In the genomic region with DNA sequence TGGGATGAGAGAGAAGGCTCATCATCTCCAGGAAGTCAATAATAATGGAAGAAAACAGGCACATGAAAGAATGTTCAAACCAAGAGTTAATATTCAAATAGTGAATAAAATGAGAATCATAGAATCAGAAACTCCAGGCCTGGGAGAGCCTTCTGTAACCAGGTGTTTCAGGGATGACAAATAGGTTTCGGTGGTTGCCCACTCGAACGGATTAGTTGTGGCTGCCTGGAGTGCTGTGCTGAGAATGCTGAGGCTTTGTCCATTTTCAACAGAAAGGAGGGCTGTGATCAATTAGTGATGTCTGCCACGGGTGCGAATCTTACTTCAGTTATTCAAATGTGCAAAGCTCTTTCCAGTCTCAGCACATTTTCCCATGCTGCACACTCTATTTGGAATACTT, we compare ENCODE assay signal across 24 cellular contexts.
A peak's percentile ranks its signal among the peaks of the same experiment; 100 is the strongest.
DNase-seq lines count a peak whose midpoint lies in the region; FAIRE-seq and TF ChIP-seq lines count a peak whose summit lies in the region.
"Had no signal": no experiment of that assay in that cellular context is flagged by ENCODE, and none has a peak within 500 bp of the region (broad histone marks: within the 10 kb centered on the region; RNA-seq: fewer than 3 reads in every experiment).

No MANE protein-coding gene starts in this region.

- 0 out of 2 replicates have a peak overlapping the region, but pooled peaks have one; percentile 20 for H2BK15ac ChIP-seq in H1 (ENCODE audit: low read length)

- H2AFZ ChIP-seq in H1 (ENCODE audit: low read length) = no peak overlapping the region

- no peak overlapping the region for H2BK20ac ChIP-seq in H1 (ENCODE audit: low read length)

- peak; percentile 6 for DNase-seq in stimulated activated CD4-positive, alpha-beta T cell treated with anti-CD3 and anti-CD28 coated beads, Interleukin-15, amount 100 ng/mL, for 24 hours
- no peak for DNase-seq in stimulated activated CD4-positive, alpha-beta T cell treated with anti-CD3 and anti-CD28 coated beads, Interleukin-2, amount 100 ng/mL, for 24 hours
- DNase-seq in H1 (ENCODE audit: low read depth in 1 of 2, low spot score in 2 of 2) (no peak), iPS-NIHi11 (ENCODE audit: low spot score) (no peak), ACHN (no peak)
- DNase-seq: BE2C; C1 segment of cervical spinal cord; CD4-positive, alpha-beta memory T cell; CD4-positive, CD25-positive, alpha-beta regulatory T cell; CD8-positive, alpha-beta memory T cell; COR-L47; DMS 273 treated with DMSO at 0.1 percent for 48 hours; DMS153; DMS53; DMS79; DND-41; EL; GDM1 had no signal

- H3K18ac ChIP-seq in H1 (ENCODE audit: extremely low read depth, low read length) = no peak overlapping the region

- H3K4me2 ChIP-seq in H1 (ENCODE audit: insufficient read depth in 1 of 2, low read depth in 2 of 2, low read length in 2 of 2) = no peak overlapping the region
- H3K4me2 ChIP-seq: A549, BLaER1 had no signal

- no peaks in the 10 kb centered on the region for H3K9me3 ChIP-seq in H1 (ENCODE audit: insufficient read depth in 2 of 2, low read depth in 1 of 2, low read length in 1 of 2)
- H3K9me3 ChIP-seq: A549, BE2C, BLaER1 had no signal

- H2BK12ac ChIP-seq in H1 (ENCODE audit: low read depth, low read length) = no peak overlapping the region

- H3K4me3 ChIP-seq in H1 (ENCODE audit: extremely low read depth in 1 of 4, insufficient read depth in 2 of 4, low read depth in 3 of 4, low read length in 4 of 4) = no peak overlapping the region
- H3K4me3 ChIP-seq: A549, BLaER1, GM12878 had no signal

- no peak for TF ChIP-seq POLR2A in H1 (IDR thresholded peaks at IDR 0.05; ENCODE audit: control extremely low read depth in 1 of 2, low read depth in 2 of 2, low read length in 2 of 2)

- H2AK5ac ChIP-seq in H1 (ENCODE audit: low read depth, low read length) = no peak overlapping the region

- CTCF ChIA-PET in H1 (lab: Charles Lee; ENCODE audit: partially characterized antibody) = interaction anchor here (0.8 to 1.2 kb wide), 4 partner anchors 10 to 94 kb away, joined by 3 read pairs; no protein-coding TSS in a partner anchor

- no peaks in the 10 kb centered on the region for H3K27me3 ChIP-seq in H1 (replicated peaks in 1 of 4; ENCODE audit: control insufficient read depth in 3 of 4, extremely low read depth in 1 of 4, insufficient read depth in 3 of 4, low read length in 3 of 4)
- H3K27me3 ChIP-seq: BE2C, BLaER1 had no signal

- no peak overlapping the region for H3K27ac ChIP-seq in H1 (ENCODE audit: low read depth, low read length)
- H3K27ac ChIP-seq: 22Rv1, A549, BLaER1 had no signal

- TF ChIP-seq CTCF in H1 (IDR thresholded peaks at IDR 0.05; ENCODE audit: control extremely low read depth in 1 of 3, insufficient read depth in 1 of 3, low read depth in 1 of 3, low read length in 3 of 3) = no peak

- H4K5ac ChIP-seq in H1 (ENCODE audit: insufficient read length, low read depth, low read length) = no peak overlapping the region

- no peak overlapping the region for H3K56ac ChIP-seq in H1 (replicated peaks; ENCODE audit: insufficient read length, low read depth, low read length)

- no peak for TF ChIP-seq RAD21 in H1 (IDR thresholded peaks at IDR 0.05 in 1 of 2, conservative IDR thresholded peaks at IDR 0.05 in 1 of 2; ENCODE audit: low read depth in 2 of 2, low read length in 2 of 2)

- TF ChIP-seq EP300 in H1 (IDR thresholded peaks at IDR 0.05; ENCODE audit: borderline replicate concordance in 1 of 2, low read depth in 2 of 2, low read length in 2 of 2) = no peak

- H4K20me1 ChIP-seq in H1 (replicated peaks in 1 of 2; ENCODE audit: control insufficient read depth in 1 of 2, insufficient read depth in 2 of 2, low read length in 2 of 2) = no peaks in the 10 kb centered on the region
- H4K20me1 ChIP-seq: BLaER1 had no signal

- no peak for FAIRE-seq in H1 (lab: Jason Lieb, UNC)
- FAIRE-seq: A549, GM12878, GM12892, GM18507 had no signal

- no peak overlapping the region for H4K91ac ChIP-seq in H1 (replicated peaks; ENCODE audit: insufficient read length, low read length)

- H2BK120ac ChIP-seq in H1 (replicated peaks; ENCODE audit: low read depth, low read length) = no peak overlapping the region

- WGBS in H1 (ENCODE audit: extremely low coverage in 1 of 2, insufficient coverage in 1 of 2, insufficient read length in 1 of 2, insufficient replicate concordance in 2 of 2, low coverage in 1 of 2, low lambda C conversion rate in 2 of 2, missing lambda C conversion rate in 1 of 2), 2 experiments = 88% methylated on average over 5 of the region's 5 CpGs; no CpG with 5 or more reads in 1 of the 2 experiments

- H3K9ac ChIP-seq in H1 (replicated peaks in 1 of 4; ENCODE audit: extremely low read depth in 1 of 4, low read depth in 3 of 4, low read length in 3 of 4) = no peak overlapping the region
- H3K9ac ChIP-seq: BLaER1 had no signal

- H3K79me2 ChIP-seq in H1 (ENCODE audit: control insufficient read depth in 1 of 2, insufficient read depth in 2 of 2, low read length in 2 of 2) = peaks cover 0 to 3% of the 10 kb centered on the region in 2 experiments; a peak in 1 of 4 replicates

- no peak overlapping the region for H3K23ac ChIP-seq in H1 (ENCODE audit: insufficient read length)

- no peak overlapping the region for H3K14ac ChIP-seq in H1 (ENCODE audit: insufficient read length)

- no peak overlapping the region for H3K4ac ChIP-seq in H1 (replicated peaks; ENCODE audit: insufficient read length, low read depth, low read length)

- H3K79me1 ChIP-seq in H1 (ENCODE audit: low read depth, low read length) = no peaks in the 10 kb centered on the region; the same call in 1 of the 2 replicates

- no peak overlapping the region for H4K8ac ChIP-seq in H1 (ENCODE audit: extremely low read depth, insufficient read depth, low read length)

- peaks cover 8 to 34% (median 26%) of the 10 kb centered on the region in 4 experiments for H3K4me1 ChIP-seq in H1 (replicated peaks in 1 of 4; ENCODE audit: control insufficient read depth in 3 of 4, insufficient read depth in 4 of 4, low read length in 3 of 4)
- H3K4me1 ChIP-seq: A549, BE2C, BLaER1 had no signal

- peaks cover under 1% of the 10 kb centered on the region for H3K23me2 ChIP-seq in H1 (ENCODE audit: low read depth, low read length)

- in situ Hi-C loops in ACHN (cut with HindIII; ENCODE audit: low pct_ligation_motif_present, low pct_unique_long_range_greater_than_20kb, low sequenced_read_pairs) = no loop called here

- no peaks in the 10 kb centered on the region for H3K36me3 ChIP-seq in H1 (ENCODE audit: control insufficient read depth in 2 of 4, insufficient read depth in 4 of 4, low read length in 3 of 4)
- H3K36me3 ChIP-seq: BE2C, BLaER1 had no signal

- no peak overlapping the region for H2BK5ac ChIP-seq in H1 (ENCODE audit: low read depth, low read length)

- POLR2A ChIA-PET in H1 (lab: Charles Lee; ENCODE audit: partially characterized antibody) = interaction anchor here (1.5 kb wide), 1 partner anchor 19 kb away, joined by 4 read pairs; no protein-coding TSS in a partner anchor

TF ChIP-seq in H1, 55 proteins besides CTCF, POLR2A, EP300 and RAD21:
- TF ChIP-seq BCL11A (IDR thresholded peaks at IDR 0.05; ENCODE audit: low read depth in 2 of 2, low read length in 2 of 2) (no peak), SIRT6 (IDR thresholded peaks at IDR 0.05; ENCODE audit: low read length) (no peak), MAX (IDR thresholded peaks at IDR 0.05) (no peak), BACH1 (IDR thresholded peaks at IDR 0.05; ENCODE audit: low read length) (no peak), NANOG (IDR thresholded peaks at IDR 0.05; ENCODE audit: insufficient read depth, low read depth, low read length, poor library complexity, severe bottlenecking) (no peak), CHD2 (IDR thresholded peaks at IDR 0.05; ENCODE audit: low read length) (no peak), TBP (IDR thresholded peaks at IDR 0.05; ENCODE audit: low read depth, low read length) (no peak), KDM5A (IDR thresholded peaks at IDR 0.05; ENCODE audit: low read length) (no peak), HDAC6 (IDR thresholded peaks at IDR 0.05; ENCODE audit: low read depth, low read length) (no peak), CREB1 (IDR thresholded peaks at IDR 0.05) (no peak)
TF ChIP-seq in H1: peak in this region for 0.
